27 cellular contexts compared by ENCODE assay signal in genomic region chr18:42068030-42068429, GRCh38.
"Had no signal": no experiment of that assay in that cellular context is flagged by ENCODE, and none has a peak within 500 bp of the region (broad histone marks: within the 10 kb centered on the region; RNA-seq: fewer than 3 reads in every experiment).

No MANE protein-coding gene starts in this region.

- H3K4me1 Mint-ChIP-seq: activated CD4-positive, alpha-beta T cell treated with anti-CD3 and anti-CD28 coated beads for 36 hours had no signal

- DNase-seq: activated CD4-positive, alpha-beta T cell treated with anti-CD3 and anti-CD28 coated beads for 36 hours; activated CD4-positive, alpha-beta T cell treated with anti-CD3 and anti-CD28 coated beads, Interleukin-2, amount 50 U/mL, for 1 hour; activated CD8-positive, alpha-beta memory T cell treated with anti-CD3 and anti-CD28 coated beads, Interleukin-2, amount 50 U/mL, for 4 hours; activated CD8-positive, alpha-beta T cell treated with anti-CD3 and anti-CD28 coated beads for 36 hours; activated effector memory CD4-positive, alpha-beta T cell treated with Interleukin-2 at 50 U/mL for 16 hours; activated naive CD4-positive, alpha-beta T cell treated with anti-CD3 and anti-CD28 coated beads for 36 hours; activated T-cell treated with anti-CD3 and anti-CD28 coated beads, Interleukin-2, amount 50 U/mL, for 1 hour; anterior cingulate cortex; MV-4-11; NCI-H1092 treated with DMSO at 0.1 percent for 48 hours; NCI-H1417 treated with DMSO at 0.1 percent for 48 hours; NCI-H1694; NCI-H2029; NCI-H345; NCI-H510A; NCI-H526 treated with DMSO at 0.1 percent for 48 hours; NK-92 treated with Interleukin-12 subunit alpha and Interleukin-12 subunit beta, amount 100 ng/mL, for 24 hours; OCI-M1; Right ventricle myocardium superior; SJCRH30; SK-N-SH; WERI-Rb-1 had no signal

- H3K27ac ChIP-seq: KMS-11, RWPE1, SJCRH30, WERI-Rb-1 had no signal

- H3K9me3 ChIP-seq: SJCRH30, SK-N-SH had no signal

- H3K27me3 ChIP-seq: SJCRH30 had no signal

- H3K27ac Mint-ChIP-seq: activated CD4-positive, alpha-beta T cell treated with anti-CD3 and anti-CD28 coated beads for 36 hours; activated CD8-positive, alpha-beta T cell treated with anti-CD3 and anti-CD28 coated beads for 36 hours; activated naive CD4-positive, alpha-beta T cell treated with anti-CD3 and anti-CD28 coated beads for 36 hours; activated naive CD8-positive, alpha-beta T cell; activated T-helper 1 cell treated with anti-CD3 and anti-CD28 coated beads, Interleukin-12 subunit alpha, Interleukin-12 subunit beta, Interleukin-2, Interleukin-4 antibody, amounts not matched to agents 30 ng/mL and 10 ng/mL and 1 ng/mL, durations not matched to agents 14 hours and 24 hours and 36 hours had no signal

- H3K27me3 Mint-ChIP-seq: activated CD4-positive, alpha-beta T cell treated with anti-CD3 and anti-CD28 coated beads for 36 hours; activated CD8-positive, alpha-beta T cell treated with anti-CD3 and anti-CD28 coated beads for 36 hours; activated naive CD8-positive, alpha-beta T cell had no signal

- H3K9me3 Mint-ChIP-seq: activated CD8-positive, alpha-beta T cell treated with anti-CD3 and anti-CD28 coated beads for 36 hours; activated naive CD4-positive, alpha-beta T cell treated with anti-CD3 and anti-CD28 coated beads for 36 hours; activated T-helper 1 cell treated with anti-CD3 and anti-CD28 coated beads, Interleukin-12 subunit alpha, Interleukin-12 subunit beta, Interleukin-2, Interleukin-4 antibody, amounts not matched to agents 30 ng/mL and 10 ng/mL and 1 ng/mL, durations not matched to agents 14 hours and 24 hours and 36 hours had no signal

- ATAC-seq: activated CD4-positive, alpha-beta T cell treated with anti-CD3 and anti-CD28 coated beads for 36 hours; activated CD8-positive, alpha-beta T cell treated with anti-CD3 and anti-CD28 coated beads for 36 hours; Panc1 had no signal

- H3K4me3 Mint-ChIP-seq: activated CD4-positive, alpha-beta T cell treated with anti-CD3 and anti-CD28 coated beads for 36 hours; activated CD8-positive, alpha-beta T cell treated with anti-CD3 and anti-CD28 coated beads for 36 hours; activated naive CD4-positive, alpha-beta T cell treated with anti-CD3 and anti-CD28 coated beads for 36 hours; activated naive CD8-positive, alpha-beta T cell; activated T-helper 1 cell treated with anti-CD3 and anti-CD28 coated beads, Interleukin-12 subunit alpha, Interleukin-12 subunit beta, Interleukin-2, Interleukin-4 antibody, amounts not matched to agents 30 ng/mL and 10 ng/mL and 1 ng/mL, durations not matched to agents 14 hours and 24 hours and 36 hours had no signal
